ENCODE assay signal across 1 cellular context in genomic region chr2:127471286-127471983, GRCh38.
TF ChIP-seq lines count a peak whose summit lies in the region.

No MANE protein-coding gene starts in this region.

TF ChIP-seq in HepG2, 621 proteins besides CTCF, POLR2A, EP300 and RAD21:
- no peak for TF ChIP-seq CBFB (CRISPR knock-in tag; IDR thresholded peaks at IDR 0.05)
- no peak for TF ChIP-seq FOXO4 (CRISPR knock-in tag; conservative IDR thresholded peaks at IDR 0.05)
- no peak for TF ChIP-seq ZNF615 (CRISPR knock-in tag; IDR thresholded peaks at IDR 0.05; ENCODE audit: borderline replicate concordance)
- TF ChIP-seq TCF12 (IDR thresholded peaks at IDR 0.05) = no peak
- no peak for TF ChIP-seq TCF12 (CRISPR knock-in tag; IDR thresholded peaks at IDR 0.05)
- no peak for TF ChIP-seq ARNTL (CRISPR knock-in tag; IDR thresholded peaks at IDR 0.05)
